ENCODE assay signal across 30 cellular contexts in genomic region chr1:180800945-180801344, GRCh38.
DNase-seq lines count a peak whose midpoint lies in the region; ATAC-seq and TF ChIP-seq lines count a peak whose summit lies in the region.
"Had no signal": no experiment of that assay in that cellular context is flagged by ENCODE, and none has a peak within 500 bp of the region (broad histone marks: within the 10 kb centered on the region; RNA-seq: fewer than 3 reads in every experiment).

No MANE protein-coding gene starts in this region.

- no peak for ATAC-seq in mucosa of descending colon
- ATAC-seq: GM23338, lower lobe of right lung, natural killer cell had no signal

- H3K4me3 ChIP-seq in BE2C (ENCODE audit: low read depth, low read length): no peak overlapping the region
- no peak overlapping the region for H3K4me3 ChIP-seq in mucosa of descending colon
- H3K4me3 ChIP-seq: ascending aorta; BLaER1 treated with 17β-estradiol and CSF1 and Interleukin-3, amounts not matched to agents 10 nM and 100 nM; coronary artery; GM23338; lower lobe of right lung; MG63; SK-N-MC had no signal

- peaks cover 4% of the 10 kb centered on the region for H3K4me1 ChIP-seq in BE2C
- no peaks in the 10 kb centered on the region for H3K4me1 ChIP-seq in mucosa of descending colon (ENCODE audit: low read depth)
- H3K4me1 ChIP-seq: ascending aorta; BLaER1 treated with 17β-estradiol and CSF1 and Interleukin-3, amounts not matched to agents 10 nM and 100 nM; lower lobe of right lung had no signal

- no peaks in the 10 kb centered on the region for H3K27me3 ChIP-seq in BE2C
- H3K27me3 ChIP-seq: ascending aorta; BLaER1 treated with 17β-estradiol and CSF1 and Interleukin-3, amounts not matched to agents 10 nM and 100 nM; MG63 had no signal

- intact Hi-C loops in mucosa of descending colon (cut with DNase I, micrococcal nuclease): no loop called here

- TF ChIP-seq CTCF in BE2C (IDR thresholded peaks at IDR 0.05; ENCODE audit: low read depth, low read length) (no peak), mucosa of descending colon (IDR thresholded peaks at IDR 0.05) (no peak)

- H3K9me3 ChIP-seq in BE2C: no peaks in the 10 kb centered on the region
- no peaks in the 10 kb centered on the region for H3K9me3 ChIP-seq in mucosa of descending colon
- H3K9me3 ChIP-seq: ascending aorta; BLaER1 treated with 17β-estradiol and CSF1 and Interleukin-3, amounts not matched to agents 10 nM and 100 nM; lower lobe of right lung; MG63 had no signal

- DNase-seq in BE2C (peak; percentile 9), DMS 273 treated with DMSO at 0.1 percent for 48 hours (lab: John Stamatoyannopoulos, UW) (peak; percentile 85), NCI-H2029 treated with DMSO at 0.1 percent for 48 hours (lab: John Stamatoyannopoulos, UW) (peak; percentile 7), NCI-H82 (lab: John Stamatoyannopoulos, UW) (peak; percentile 76), GDM1 (lab: John Stamatoyannopoulos, UW) (no peak), mucosa of descending colon (no peak)
- DNase-seq in activated CD4-positive, alpha-beta T cell treated with anti-CD3 and anti-CD28 coated beads, Interleukin-2, amount 50 U/mL, for 4 hours: no peak
- DNase-seq: activated CD4-positive, alpha-beta T cell treated with anti-CD3 and anti-CD28 coated beads for 4 hours; activated CD8-positive, alpha-beta memory T cell treated with anti-CD3 and anti-CD28 coated beads for 24 hours; activated effector memory CD4-positive, alpha-beta T cell treated with Interleukin-2 at 50 U/mL for 16 hours; activated naive CD8-positive, alpha-beta T cell treated with anti-CD3 and anti-CD28 coated beads, Interleukin-2, amount 10 ng/mL, durations not matched to agents 7 days and 5 days; COR-L47; effector memory CD4-positive, alpha-beta T cell; erythroblast; head of caudate nucleus; KG1; lower lobe of right lung; MG63; natural killer cell; NCI-H2081; NCI-H526 treated with DMSO at 0.1 percent for 48 hours; retina; RPMI8226; small intestine; trophoblast cell had no signal

- H3K36me3 ChIP-seq in BE2C (no peaks in the 10 kb centered on the region), mucosa of descending colon (ENCODE audit: low read depth) (no peaks in the 10 kb centered on the region)
- H3K36me3 ChIP-seq: MG63 had no signal

Comparison
In these comparisons a context has a peak if more than half of its experiments do, and no peak if none do; other contexts are left out.
1. DNase-seq: peak in BE2C (single experiment), DMS 273 treated with DMSO at 0.1 percent for 48 hours (single experiment), NCI-H2029 treated with DMSO at 0.1 percent for 48 hours (single experiment) and NCI-H82 (single experiment); none in activated CD4-positive, alpha-beta T cell treated with anti-CD3 and anti-CD28 coated beads, Interleukin-2, amount 50 U/mL, for 4 hours (0 of 2), GDM1 (single experiment) and mucosa of descending colon (0 of 3).